In the genomic region with DNA sequence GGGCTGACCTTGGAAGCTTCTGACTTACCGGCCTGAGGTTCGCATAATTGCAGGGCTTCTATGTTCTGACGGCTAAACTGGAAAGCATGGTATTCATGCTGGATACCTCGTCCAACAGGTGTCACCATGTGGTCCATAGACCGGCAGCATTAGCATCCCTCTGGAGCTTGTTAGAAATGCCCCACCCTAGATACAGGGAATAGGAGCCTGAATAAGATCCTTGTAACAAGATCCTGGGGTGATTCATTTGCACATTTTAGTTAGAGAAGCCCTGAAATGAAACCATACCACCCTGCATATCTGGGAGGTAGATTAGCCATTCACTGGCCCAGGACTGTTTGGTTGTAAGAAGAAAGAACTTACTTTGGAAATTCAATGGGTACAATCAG, we compare ENCODE assay signal across 16 cellular contexts.
DNase-seq lines count a peak whose midpoint lies in the region; ATAC-seq and TF ChIP-seq lines count a peak whose summit lies in the region.
"Had no signal": no experiment of that assay in that cellular context is flagged by ENCODE, and none has a peak within 500 bp of the region (broad histone marks: within the 10 kb centered on the region; RNA-seq: fewer than 3 reads in every experiment).

No MANE protein-coding gene starts in this region.

- POLR2A ChIA-PET in SK-N-SH (lab: Yijun Ruan, JAX) = no interaction called here

- peaks cover 12% of the 10 kb centered on the region for H3K4me1 Mint-ChIP-seq in neural progenitor cell

- H3K79me2 ChIP-seq in SK-N-SH (ENCODE audit: insufficient read depth) = no peaks in the 10 kb centered on the region
- H3K79me2 ChIP-seq in neural progenitor cell (ENCODE audit: low read depth) = no peaks in the 10 kb centered on the region

- no peaks in the 10 kb centered on the region for H3K36me3 Mint-ChIP-seq in neural progenitor cell

- peaks cover 4% of the 10 kb centered on the region for H3K27me3 Mint-ChIP-seq in neural progenitor cell (ENCODE audit: insufficient read depth, low read depth)

- no peak overlapping the region for H3K27ac Mint-ChIP-seq in neural progenitor cell
- H3K27ac Mint-ChIP-seq: H9 had no signal

- H3K27me3 ChIP-seq in SK-N-SH (ENCODE audit: insufficient read depth) (no peaks in the 10 kb centered on the region), skeletal muscle satellite cell (ENCODE audit: control insufficient read depth, insufficient read depth, low read length) (no peaks in the 10 kb centered on the region), colonic mucosa (no peaks in the 10 kb centered on the region), neural progenitor cell (no peaks in the 10 kb centered on the region)

- no peaks in the 10 kb centered on the region for H4K20me1 ChIP-seq in SK-N-SH (ENCODE audit: insufficient read depth)
- H4K20me1 ChIP-seq in neural progenitor cell (ENCODE audit: low read depth) = no peaks in the 10 kb centered on the region

- H3K4me3 ChIP-seq in SK-N-SH (ENCODE audit: low read depth in 2 of 2, low read length in 1 of 2) (no peak overlapping the region), skeletal muscle satellite cell (ENCODE audit: low read length) (peak overlapping the region; percentile 21), colonic mucosa (no peak overlapping the region), neural progenitor cell (no peak overlapping the region)

- ATAC-seq in GM19351 (IDR thresholded peaks at IDR 0.05; ENCODE audit: unreplicated experiment) = no peak

- H3K9me3 Mint-ChIP-seq in neural progenitor cell = no peaks in the 10 kb centered on the region
- H3K9me3 Mint-ChIP-seq: H9 had no signal

- H3K27ac ChIP-seq in SK-N-SH (ENCODE audit: low read depth in 2 of 2, low read length in 1 of 2) (peak overlapping the region in 1 of 2 experiments; percentile 97; a peak in 2 of 4 replicates), colonic mucosa (no peak overlapping the region), neural progenitor cell (no peak overlapping the region)
- H3K27ac ChIP-seq: C4-2B had no signal

- 94% methylated on average over 3 of the region's 5 CpGs for WGBS in SK-N-SH (ENCODE audit: low lambda C conversion rate)

- H3K36me3 ChIP-seq in SK-N-SH (replicated peaks in 1 of 2; ENCODE audit: control insufficient read depth in 1 of 2, insufficient read depth in 2 of 2, low read length in 1 of 2) (no peaks in the 10 kb centered on the region), skeletal muscle satellite cell (ENCODE audit: insufficient read depth, low read length) (no peaks in the 10 kb centered on the region), colonic mucosa (no peaks in the 10 kb centered on the region), neural progenitor cell (no peaks in the 10 kb centered on the region)

- H3K4me3 Mint-ChIP-seq in neural progenitor cell = no peak overlapping the region
- H3K4me3 Mint-ChIP-seq: H9 had no signal

- no peak for TF ChIP-seq CTCF in SK-N-SH (IDR thresholded peaks at IDR 0.05)
- no peak for TF ChIP-seq CTCF in colonic mucosa (IDR thresholded peaks at IDR 0.05)
- TF ChIP-seq CTCF in neural progenitor cell (IDR thresholded peaks at IDR 0.05) = no peak

- H3K9me3 ChIP-seq in SK-N-SH = no peaks in the 10 kb centered on the region
- no peaks in the 10 kb centered on the region for H3K9me3 ChIP-seq in skeletal muscle satellite cell (replicated peaks; ENCODE audit: low read length)
- H3K9me3 ChIP-seq in colonic mucosa = no peaks in the 10 kb centered on the region
- H3K9me3 ChIP-seq in neural progenitor cell (ENCODE audit: low read depth) = no peaks in the 10 kb centered on the region

- H3K4me1 ChIP-seq in SK-N-SH (ENCODE audit: control insufficient read depth in 1 of 2, insufficient read depth in 2 of 2, low read depth in 1 of 2, low read length in 1 of 2) (peaks cover 0 to 21% of the 10 kb centered on the region in 2 experiments; a peak in 1 of 4 replicates), skeletal muscle satellite cell (ENCODE audit: control insufficient read depth, insufficient read depth, low read length) (peaks cover 49% of the 10 kb centered on the region), colonic mucosa (no peaks in the 10 kb centered on the region), neural progenitor cell (peaks cover under 1% of the 10 kb centered on the region)

- no peak overlapping the region for H3K4me2 ChIP-seq in SK-N-SH
- peak overlapping the region; percentile 50 for H3K4me2 ChIP-seq in skeletal muscle satellite cell (ENCODE audit: low read length)
- H3K4me2 ChIP-seq in neural progenitor cell = no peak overlapping the region

- peak overlapping the region; percentile 60 for H3K9ac ChIP-seq in SK-N-SH
- H3K9ac ChIP-seq in skeletal muscle satellite cell (ENCODE audit: low read depth, low read length) = peak overlapping the region; percentile 92
- H3K9ac ChIP-seq in colonic mucosa (ENCODE audit: low read depth in 2 of 2, low read length in 2 of 2) = no peak overlapping the region
- no peak overlapping the region for H3K9ac ChIP-seq in neural progenitor cell

- DNase-seq in HCEC 1CT (peak; percentile 85), SK-N-SH (no peak), fibroblast of gingiva (ENCODE audit: low read depth) (peak; percentile 36), colonic mucosa (no peak), neural progenitor cell (ENCODE audit: low spot score) (no peak)
- DNase-seq: activated CD4-positive, alpha-beta T cell treated with anti-CD3 and anti-CD28 coated beads, Interleukin-2, amount 50 U/mL, for 4 hours; amygdala; DMS53; H9; KBM-7; NCI-H1417 treated with DMSO at 0.1 percent for 48 hours; NCI-H446; right cardiac atrium had no signal

- H2AFZ ChIP-seq in SK-N-SH (ENCODE audit: low read depth) (no peak overlapping the region), neural progenitor cell (replicated peaks) (no peak overlapping the region)

- no peak for TF ChIP-seq EP300 in SK-N-SH (IDR thresholded peaks at IDR 0.05; ENCODE audit: borderline replicate concordance in 1 of 2, low read depth in 1 of 2, low read length in 1 of 2)

- H3F3A ChIP-seq in SK-N-SH (replicated peaks; ENCODE audit: insufficient read depth) (peaks cover 38% of the 10 kb centered on the region), neural progenitor cell (ENCODE audit: low read depth) (peaks cover 10% of the 10 kb centered on the region)

- CTCF ChIA-PET in SK-N-SH (lab: Yijun Ruan, JAX) = interaction anchor here (0.7 to 1.4 kb wide), 4 partner anchors 11 to 990 kb away, joined by 3 to 4 read pairs (median 4); no protein-coding TSS in a partner anchor

- intact Hi-C loops in colonic mucosa (cut with DNase I) = no loop called here

- no peak for TF ChIP-seq RAD21 in SK-N-SH (IDR thresholded peaks at IDR 0.05; ENCODE audit: low read length)

- H3K9me2 ChIP-seq in SK-N-SH = no peaks in the 10 kb centered on the region

TF ChIP-seq in SK-N-SH, 30 proteins besides CTCF, POLR2A, EP300 and RAD21:
- TF ChIP-seq, protein P1, sequence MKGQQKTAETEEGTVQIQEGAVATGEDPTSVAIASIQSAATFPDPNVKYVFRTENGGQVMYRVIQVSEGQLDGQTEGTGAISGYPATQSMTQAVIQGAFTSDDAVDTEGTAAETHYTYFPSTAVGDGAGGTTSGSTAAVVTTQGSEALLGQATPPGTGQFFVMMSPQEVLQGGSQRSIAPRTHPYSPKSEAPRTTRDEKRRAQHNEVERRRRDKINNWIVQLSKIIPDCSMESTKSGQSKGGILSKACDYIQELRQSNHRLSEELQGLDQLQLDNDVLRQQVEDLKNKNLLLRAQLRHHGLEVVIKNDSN (IDR thresholded peaks at IDR 0.05; ENCODE audit: borderline replicate concordance, low read depth) = no peak
- TF ChIP-seq RCOR1 (IDR thresholded peaks at IDR 0.05; ENCODE audit: low read length) = no peak
- TF ChIP-seq MEF2A (IDR thresholded peaks at IDR 0.05; ENCODE audit: borderline replicate concordance, low read depth) = no peak
- peak; percentile 55; the same call in 1 of the 2 replicates for TF ChIP-seq FOSL2 (IDR thresholded peaks at IDR 0.05; ENCODE audit: borderline replicate concordance, low read depth)
TF ChIP-seq in SK-N-SH: peak in this region for 1.

Comparison
In these comparisons a context has a peak if more than half of its experiments do, and no peak if none do; other contexts are left out.
1. DNase-seq: peak in HCEC 1CT (single experiment) and fibroblast of gingiva (single experiment); none in SK-N-SH (single experiment), colonic mucosa (single experiment) and neural progenitor cell (single experiment).
2. H3K9ac ChIP-seq: peak in SK-N-SH (single experiment) and skeletal muscle satellite cell (single experiment); none in colonic mucosa (0 of 2) and neural progenitor cell (single experiment).